ENCODE assay signal across 8 cellular contexts in the genomic region with DNA sequence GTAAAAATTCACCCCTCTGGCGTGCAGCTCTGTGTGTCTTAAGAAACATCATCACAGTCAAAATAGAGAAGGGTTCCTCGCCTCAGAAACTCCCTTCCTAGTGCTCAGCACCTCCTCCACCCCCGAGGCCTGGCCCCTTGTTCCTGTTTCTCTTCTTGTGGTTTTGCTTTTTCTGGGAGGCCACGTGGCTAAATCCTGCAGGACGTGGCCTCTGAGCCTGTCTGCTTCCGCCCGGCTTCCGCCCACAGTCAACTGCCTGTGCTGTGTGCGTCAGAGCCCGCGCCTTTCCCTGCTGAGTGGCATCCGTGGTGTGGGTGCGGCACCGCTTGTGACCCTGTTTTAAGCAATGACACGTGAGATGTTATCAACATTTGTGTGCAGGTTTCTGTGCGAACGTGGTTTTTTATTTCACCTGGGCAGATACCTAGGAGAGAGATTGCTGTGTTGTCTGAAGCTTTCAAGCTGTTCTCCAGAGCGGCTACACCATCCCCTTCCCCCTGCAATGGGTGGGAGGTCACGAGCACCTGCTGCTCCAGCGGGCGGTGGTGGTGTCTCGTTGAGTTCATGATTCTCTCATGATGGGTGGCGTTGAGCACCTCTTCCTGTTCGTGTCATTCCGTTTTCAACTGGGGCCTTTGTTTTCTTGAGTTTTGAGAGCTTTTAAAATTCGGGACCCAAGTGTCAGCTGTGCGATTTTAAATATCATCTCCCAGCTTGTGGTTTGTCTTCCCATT.
DNase-seq lines count a peak whose midpoint lies in the region; ATAC-seq and TF ChIP-seq lines count a peak whose summit lies in the region.

No MANE protein-coding gene starts in this region.

- POLR2A ChIA-PET in RWPE1 (lab: Yijun Ruan, JAX; ENCODE audit: low non-redundant PET) = no interaction called here

- TF ChIP-seq CTCF in GM12864 (IDR thresholded peaks at IDR 0.05; ENCODE audit: low read depth, low read length, missing control alignments) (no peak), RWPE1 (conservative IDR thresholded peaks at IDR 0.05; ENCODE audit: low read depth) (no peak)

- DNase-seq in GM12864 (ENCODE audit: low read depth) (peak; percentile 85), RWPE1 (ENCODE audit: low spot score) (peak; percentile 13), activated gamma-delta T cell (lab: John Stamatoyannopoulos, UW) (peak; percentile 77), hippocampal formation (lab: John Stamatoyannopoulos, UW) (peak; percentile 5 to 48), NCI-H146 (lab: John Stamatoyannopoulos, UW) (no peak), NCI-H1105 (lab: John Stamatoyannopoulos, UW) (no peak)
- DNase-seq in stimulated activated CD4-positive, alpha-beta T cell treated with anti-CD3 and anti-CD28 coated beads, Interleukin-4, amount 100 ng/mL, for 48 hours (ENCODE audit: low read depth in 2 of 2) = peak; percentile 73 to 76

- CTCF ChIA-PET in RWPE1 (lab: Yijun Ruan, JAX) = interaction anchor here (1.1 kb wide), 1 partner anchor 52 kb away, joined by 4 read pairs; no protein-coding TSS in a partner anchor

- peak overlapping the region; percentile 47 for H3K4me3 ChIP-seq in GM12864 (ENCODE audit: low read depth, low read length)

- ATAC-seq in HG02678 (IDR thresholded peaks at IDR 0.05; ENCODE audit: unreplicated experiment) = peak; percentile 83

- H3K27ac ChIP-seq in RWPE1 = peak overlapping the region; percentile 49

Comparison
In these comparisons a context has a peak if more than half of its experiments do, and no peak if none do; other contexts are left out.
1. DNase-seq: peak in GM12864 (single experiment), RWPE1 (single experiment), activated gamma-delta T cell (single experiment), hippocampal formation (2 of 2) and stimulated activated CD4-positive, alpha-beta T cell treated with anti-CD3 and anti-CD28 coated beads, Interleukin-4, amount 100 ng/mL, for 48 hours (2 of 2); none in NCI-H146 (single experiment) and NCI-H1105 (single experiment).